Comparison of ENCODE assay signal across 3 cellular contexts in the genomic region with DNA sequence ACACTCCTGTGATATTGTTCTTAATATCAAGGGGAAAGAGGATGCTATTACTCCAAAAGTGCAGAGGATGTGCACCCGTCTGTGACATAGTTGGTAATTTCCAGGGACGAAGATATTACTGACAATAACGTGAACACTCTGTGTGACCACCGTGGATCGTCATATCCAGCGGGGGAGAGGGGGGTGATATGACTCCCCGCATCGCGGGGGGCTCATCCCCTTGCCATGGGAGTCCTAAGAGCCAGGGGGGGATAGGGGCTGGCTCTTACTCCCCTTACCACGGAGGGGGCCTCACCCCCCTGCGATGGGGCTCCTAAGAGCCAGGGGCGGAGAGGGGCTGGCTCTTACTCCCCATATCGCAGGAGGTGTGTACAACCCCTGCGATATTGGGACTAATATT. TPM values are rescaled to one million over a fixed set of nuclear protein-coding genes. Genes with fewer than 3 reads are reported as not detected.
"Had no signal": no experiment of that assay in that cellular context is flagged by ENCODE, and none has a peak within 500 bp of the region (broad histone marks: within the 10 kb centered on the region; RNA-seq: fewer than 3 reads in every experiment).

No MANE protein-coding gene starts in this region.

RNA-seq across cellular contexts. Expression of gene SYK, which starts 41.0 kb away (rescaled TPM):
- total RNA-seq: RPMI7951, SJCRH30, SJSA1 had no signal
